ENCODE assay signal across 21 cellular contexts in the genomic region with DNA sequence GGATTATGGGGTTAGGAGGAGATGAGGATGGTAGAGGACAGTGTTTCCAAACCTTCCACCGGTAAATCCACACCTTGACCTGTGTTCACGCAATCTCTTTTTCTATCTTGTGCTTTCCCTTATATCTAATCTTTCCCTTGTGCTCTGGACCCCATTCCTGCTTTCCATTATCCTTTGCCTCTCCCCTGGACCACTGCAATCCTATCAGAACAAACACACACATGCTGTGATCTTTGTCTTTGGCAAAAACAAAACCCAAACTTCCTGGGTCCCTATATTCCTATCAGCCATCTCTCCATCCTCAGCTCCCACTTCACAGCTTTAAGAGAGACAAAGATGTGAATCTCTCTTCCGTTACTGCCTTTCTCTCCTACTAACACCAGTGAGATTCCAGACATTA.
DNase-seq lines count a peak whose midpoint lies in the region; ATAC-seq and TF ChIP-seq lines count a peak whose summit lies in the region.
"Had no signal": no experiment of that assay in that cellular context is flagged by ENCODE, and none has a peak within 500 bp of the region (broad histone marks: within the 10 kb centered on the region; RNA-seq: fewer than 3 reads in every experiment).

No MANE protein-coding gene starts in this region.

- H3K4me1 Mint-ChIP-seq in stimulated activated naive CD8-positive, alpha-beta T cell treated with anti-CD3 and anti-CD28 coated beads, Interleukin-15, Interleukin-2, amounts not matched to agents 100 ng/mL and 50 ng/mL, for 24 hours (ENCODE audit: low read depth) = peaks cover 75% of the 10 kb centered on the region
- H3K4me1 Mint-ChIP-seq in endodermal cell = peaks cover 42% of the 10 kb centered on the region
- peaks cover 19 to 74% (median 63%) of the 10 kb centered on the region in 7 donors for H3K4me1 Mint-ChIP-seq in naive thymus-derived CD4-positive, alpha-beta T cell
- peaks cover 52% of the 10 kb centered on the region for H3K4me1 Mint-ChIP-seq in CD8-positive, alpha-beta T cell (ENCODE audit: low read depth)
- H3K4me1 Mint-ChIP-seq in stimulated activated effector memory CD8-positive, alpha-beta T cell treated with anti-CD3 and anti-CD28 coated beads, Interleukin-12 subunit alpha, Interleukin-12 subunit beta, amount 100 ng/mL, for 72 hours = peaks cover 46% of the 10 kb centered on the region

- no peak for DNase-seq in stimulated activated naive CD8-positive, alpha-beta T cell treated with anti-CD3 and anti-CD28 coated beads, Interleukin-15, Interleukin-2, amounts not matched to agents 100 U/mL and 50 U/mL, for 24 hours
- DNase-seq in endodermal cell = peak; percentile 58
- DNase-seq in naive thymus-derived CD4-positive, alpha-beta T cell = no peak
- no peak for DNase-seq in CD8-positive, alpha-beta T cell
- no peak for DNase-seq in stimulated activated CD8-positive, alpha-beta memory T cell treated with anti-CD3 and anti-CD28 coated beads, Interleukin-4, amount 100 ng/mL, for 48 hours
- no peak for DNase-seq in left cardiac atrium
- no peak for DNase-seq in stimulated activated effector memory CD8-positive, alpha-beta T cell treated with anti-CD3 and anti-CD28 coated beads, Interleukin-12 subunit alpha, Interleukin-12 subunit beta, amount 100 ng/mL, for 72 hours (ENCODE audit: low spot score in 2 of 2)
- DNase-seq: AML-193, C1 segment of cervical spinal cord, COR-L47, DMS 273 treated with DMSO at 0.1 percent for 48 hours, DMS79 treated with DMSO at 0.1 percent for 48 hours, H7, NCI-H1105, NCI-H146, NCI-H2029 treated with DMSO at 0.1 percent for 48 hours, NCI-H2171 treated with DMSO at 0.1 percent for 48 hours, NCI-H526, Peyer's patch had no signal

- no peak for TF ChIP-seq CTCF in endodermal cell (conservative IDR thresholded peaks at IDR 0.05)
- TF ChIP-seq CTCF in CD8-positive, alpha-beta T cell (IDR thresholded peaks at IDR 0.05) = no peak

- H3K4me1 ChIP-seq in endodermal cell (ENCODE audit: control insufficient read depth, insufficient read depth, low read length) = peaks cover 2% of the 10 kb centered on the region
- peaks cover 33% of the 10 kb centered on the region in 2 donors for H3K4me1 ChIP-seq in naive thymus-derived CD4-positive, alpha-beta T cell (ENCODE audit: control insufficient read depth in 2 of 2, insufficient read depth in 2 of 2, low read length in 2 of 2)
- peaks cover 29% of the 10 kb centered on the region for H3K4me1 ChIP-seq in CD8-positive, alpha-beta T cell (ENCODE audit: insufficient read depth, low read length)
- H3K4me1 ChIP-seq: Peyer's patch had no signal

- no peak overlapping the region for H3K4me3 Mint-ChIP-seq in stimulated activated naive CD8-positive, alpha-beta T cell treated with anti-CD3 and anti-CD28 coated beads, Interleukin-15, Interleukin-2, amounts not matched to agents 100 ng/mL and 50 ng/mL, for 24 hours
- H3K4me3 Mint-ChIP-seq in endodermal cell = no peak overlapping the region
- no peak overlapping the region for H3K4me3 Mint-ChIP-seq in naive thymus-derived CD4-positive, alpha-beta T cell
- no peak overlapping the region for H3K4me3 Mint-ChIP-seq in CD8-positive, alpha-beta T cell
- no peak overlapping the region for H3K4me3 Mint-ChIP-seq in stimulated activated effector memory CD8-positive, alpha-beta T cell treated with anti-CD3 and anti-CD28 coated beads, Interleukin-12 subunit alpha, Interleukin-12 subunit beta, amount 100 ng/mL, for 72 hours
- H3K4me3 Mint-ChIP-seq: IgD-negative memory B cell had no signal

- no peaks in the 10 kb centered on the region for H3K36me3 Mint-ChIP-seq in stimulated activated naive CD8-positive, alpha-beta T cell treated with anti-CD3 and anti-CD28 coated beads, Interleukin-15, Interleukin-2, amounts not matched to agents 100 ng/mL and 50 ng/mL, for 24 hours (ENCODE audit: low read depth)
- H3K36me3 Mint-ChIP-seq in endodermal cell (ENCODE audit: low read depth) = no peaks in the 10 kb centered on the region
- peaks cover 3 to 37% (median 5%) of the 10 kb centered on the region in 5 donors for H3K36me3 Mint-ChIP-seq in naive thymus-derived CD4-positive, alpha-beta T cell
- peaks cover 6% of the 10 kb centered on the region for H3K36me3 Mint-ChIP-seq in CD8-positive, alpha-beta T cell
- H3K36me3 Mint-ChIP-seq in stimulated activated effector memory CD8-positive, alpha-beta T cell treated with anti-CD3 and anti-CD28 coated beads, Interleukin-12 subunit alpha, Interleukin-12 subunit beta, amount 100 ng/mL, for 72 hours = no peaks in the 10 kb centered on the region
- H3K36me3 Mint-ChIP-seq: IgD-negative memory B cell had no signal

- no peak for ATAC-seq in stimulated activated naive CD8-positive, alpha-beta T cell treated with anti-CD3 and anti-CD28 coated beads, Interleukin-15, Interleukin-2, amounts not matched to agents 100 U/mL and 50 U/mL, for 24 hours
- ATAC-seq in naive thymus-derived CD4-positive, alpha-beta T cell = no peak
- ATAC-seq in CD8-positive, alpha-beta T cell = no peak
- no peak for ATAC-seq in left cardiac atrium
- no peak for ATAC-seq in stimulated activated effector memory CD8-positive, alpha-beta T cell treated with anti-CD3 and anti-CD28 coated beads, Interleukin-12 subunit alpha, Interleukin-12 subunit beta, amount 100 ng/mL, for 72 hours

- WGBS in endodermal cell (ENCODE audit: insufficient coverage in 1 of 2, insufficient read length in 1 of 2), 2 experiments = 17 to 64% methylated on average over 1 to 3 of the region's 3 CpGs

- CTCF ChIA-PET in naive thymus-derived CD4-positive, alpha-beta T cell (lab: Charles Lee) = no interaction called here
- CTCF ChIA-PET in CD8-positive, alpha-beta T cell (lab: Charles Lee) = interaction anchor here (0.8 kb wide), 1 partner anchor 9 kb away, joined by 3 read pairs; no protein-coding TSS in a partner anchor

- no peaks in the 10 kb centered on the region for H3K9me3 ChIP-seq in endodermal cell (ENCODE audit: control insufficient read depth, low read length)
- H3K9me3 ChIP-seq in naive thymus-derived CD4-positive, alpha-beta T cell (ENCODE audit: control insufficient read depth in 2 of 3, low read length in 3 of 3) = no peaks in the 10 kb centered on the region
- H3K9me3 ChIP-seq in CD8-positive, alpha-beta T cell (ENCODE audit: low read length) = no peaks in the 10 kb centered on the region
- H3K9me3 ChIP-seq: Peyer's patch had no signal

- no peak overlapping the region for H3K27ac ChIP-seq in endodermal cell (ENCODE audit: low read depth, low read length)
- no peak overlapping the region for H3K27ac ChIP-seq in naive thymus-derived CD4-positive, alpha-beta T cell (ENCODE audit: low read depth, low read length)
- H3K27ac ChIP-seq in CD8-positive, alpha-beta T cell (ENCODE audit: low read depth, low read length) = no peak overlapping the region
- H3K27ac ChIP-seq: Peyer's patch had no signal

- H3K27me3 ChIP-seq in endodermal cell (ENCODE audit: control insufficient read depth, insufficient read depth, low read length, poor library complexity, severe bottlenecking) = peaks cover 29% of the 10 kb centered on the region
- H3K27me3 ChIP-seq in naive thymus-derived CD4-positive, alpha-beta T cell (ENCODE audit: control insufficient read depth in 2 of 2, insufficient read depth in 2 of 2, low read length in 2 of 2) = no peaks in the 10 kb centered on the region
- no peaks in the 10 kb centered on the region for H3K27me3 ChIP-seq in CD8-positive, alpha-beta T cell (ENCODE audit: insufficient read depth, low read length)
- H3K27me3 ChIP-seq: Peyer's patch had no signal

- H3K9ac ChIP-seq in endodermal cell (ENCODE audit: extremely low read depth, low read length, poor library complexity, severe bottlenecking) = no peak overlapping the region

- POLR2A ChIA-PET in naive thymus-derived CD4-positive, alpha-beta T cell (lab: Charles Lee) = interaction anchor here (1.5 kb wide), 1 partner anchor 61 kb away, joined by 4 read pairs; no protein-coding TSS in a partner anchor
- POLR2A ChIA-PET in CD8-positive, alpha-beta T cell (lab: Charles Lee) = interaction anchor here (0.5 to 1.5 kb wide), 2 partner anchors 63 to 73 kb away, joined by 3 to 5 read pairs; no protein-coding TSS in a partner anchor

- intact Hi-C loops in naive thymus-derived CD4-positive, alpha-beta T cell (cut with micrococcal nuclease) = loop anchor here (5.0 to 10.0 kb wide), 4 partner anchors 171 to 636 kb away; a partner anchor contains a TSS
- intact Hi-C loops in CD8-positive, alpha-beta T cell (cut with DNase I, micrococcal nuclease) = loop anchor here in 1 of 2 experiments (2.0 to 5.0 kb wide), 3 partner anchors 15 to 636 kb away; no protein-coding TSS in a partner anchor
- intact Hi-C loops in left cardiac atrium (cut with DNase I) = no loop called here

- peak overlapping the region; percentile 26 for H3K27ac Mint-ChIP-seq in stimulated activated naive CD8-positive, alpha-beta T cell treated with anti-CD3 and anti-CD28 coated beads, Interleukin-15, Interleukin-2, amounts not matched to agents 100 ng/mL and 50 ng/mL, for 24 hours
- H3K27ac Mint-ChIP-seq in endodermal cell = peak overlapping the region; percentile 10
- peak overlapping the region in 6 of 9 donors; percentile 1 to 50 (median 7) for H3K27ac Mint-ChIP-seq in naive thymus-derived CD4-positive, alpha-beta T cell
- H3K27ac Mint-ChIP-seq in CD8-positive, alpha-beta T cell = no peak overlapping the region
- H3K27ac Mint-ChIP-seq in stimulated activated effector memory CD8-positive, alpha-beta T cell treated with anti-CD3 and anti-CD28 coated beads, Interleukin-12 subunit alpha, Interleukin-12 subunit beta, amount 100 ng/mL, for 72 hours = no peak overlapping the region
- H3K27ac Mint-ChIP-seq: IgD-negative memory B cell had no signal

- no peaks in the 10 kb centered on the region for H3K27me3 Mint-ChIP-seq in stimulated activated naive CD8-positive, alpha-beta T cell treated with anti-CD3 and anti-CD28 coated beads, Interleukin-15, Interleukin-2, amounts not matched to agents 100 ng/mL and 50 ng/mL, for 24 hours
- peaks cover 15% of the 10 kb centered on the region for H3K27me3 Mint-ChIP-seq in endodermal cell (ENCODE audit: insufficient read depth)
- H3K27me3 Mint-ChIP-seq in naive thymus-derived CD4-positive, alpha-beta T cell = no peaks in the 10 kb centered on the region
- no peaks in the 10 kb centered on the region for H3K27me3 Mint-ChIP-seq in CD8-positive, alpha-beta T cell (ENCODE audit: low read depth)

- H3K9me3 Mint-ChIP-seq in stimulated activated naive CD8-positive, alpha-beta T cell treated with anti-CD3 and anti-CD28 coated beads, Interleukin-15, Interleukin-2, amounts not matched to agents 100 ng/mL and 50 ng/mL, for 24 hours = peaks cover 11% of the 10 kb centered on the region
- no peaks in the 10 kb centered on the region for H3K9me3 Mint-ChIP-seq in endodermal cell
- H3K9me3 Mint-ChIP-seq in naive thymus-derived CD4-positive, alpha-beta T cell = peaks cover 0 to 21% (median 0%) of the 10 kb centered on the region in 11 donors
- peaks cover 2% of the 10 kb centered on the region for H3K9me3 Mint-ChIP-seq in CD8-positive, alpha-beta T cell
- peaks cover 5% of the 10 kb centered on the region for H3K9me3 Mint-ChIP-seq in stimulated activated effector memory CD8-positive, alpha-beta T cell treated with anti-CD3 and anti-CD28 coated beads, Interleukin-12 subunit alpha, Interleukin-12 subunit beta, amount 100 ng/mL, for 72 hours

- no peaks in the 10 kb centered on the region for H3K36me3 ChIP-seq in endodermal cell (ENCODE audit: control insufficient read depth, insufficient read depth, low read length)
- H3K36me3 ChIP-seq in naive thymus-derived CD4-positive, alpha-beta T cell (ENCODE audit: control insufficient read depth in 2 of 3, insufficient read depth in 3 of 3, low read length in 3 of 3) = no peaks in the 10 kb centered on the region
- H3K36me3 ChIP-seq in CD8-positive, alpha-beta T cell (ENCODE audit: insufficient read depth, low read length) = no peaks in the 10 kb centered on the region
- H3K36me3 ChIP-seq: Peyer's patch had no signal

- no peak overlapping the region for H3K4me3 ChIP-seq in endodermal cell (ENCODE audit: low read length)
- H3K4me3 ChIP-seq in naive thymus-derived CD4-positive, alpha-beta T cell (ENCODE audit: low read length) = no peak overlapping the region
- H3K4me3 ChIP-seq in CD8-positive, alpha-beta T cell (ENCODE audit: low read depth, low read length) = no peak overlapping the region
- H3K4me3 ChIP-seq: Peyer's patch had no signal

Comparison
In these comparisons a context has a peak if more than half of its experiments do, and no peak if none do; other contexts are left out.
1. H3K27ac Mint-ChIP-seq: peak in stimulated activated naive CD8-positive, alpha-beta T cell treated with anti-CD3 and anti-CD28 coated beads, Interleukin-15, Interleukin-2, amounts not matched to agents 100 ng/mL and 50 ng/mL, for 24 hours (single experiment), endodermal cell (single experiment) and naive thymus-derived CD4-positive, alpha-beta T cell (6 of 9); none in CD8-positive, alpha-beta T cell (single experiment) and stimulated activated effector memory CD8-positive, alpha-beta T cell treated with anti-CD3 and anti-CD28 coated beads, Interleukin-12 subunit alpha, Interleukin-12 subunit beta, amount 100 ng/mL, for 72 hours (single experiment).
2. intact Hi-C loops: an anchor here in naive thymus-derived CD4-positive, alpha-beta T cell (5.0 to 10.0 kb wide); none called in left cardiac atrium.